ENCODE assay signal across 8 cellular contexts in the genomic region with DNA sequence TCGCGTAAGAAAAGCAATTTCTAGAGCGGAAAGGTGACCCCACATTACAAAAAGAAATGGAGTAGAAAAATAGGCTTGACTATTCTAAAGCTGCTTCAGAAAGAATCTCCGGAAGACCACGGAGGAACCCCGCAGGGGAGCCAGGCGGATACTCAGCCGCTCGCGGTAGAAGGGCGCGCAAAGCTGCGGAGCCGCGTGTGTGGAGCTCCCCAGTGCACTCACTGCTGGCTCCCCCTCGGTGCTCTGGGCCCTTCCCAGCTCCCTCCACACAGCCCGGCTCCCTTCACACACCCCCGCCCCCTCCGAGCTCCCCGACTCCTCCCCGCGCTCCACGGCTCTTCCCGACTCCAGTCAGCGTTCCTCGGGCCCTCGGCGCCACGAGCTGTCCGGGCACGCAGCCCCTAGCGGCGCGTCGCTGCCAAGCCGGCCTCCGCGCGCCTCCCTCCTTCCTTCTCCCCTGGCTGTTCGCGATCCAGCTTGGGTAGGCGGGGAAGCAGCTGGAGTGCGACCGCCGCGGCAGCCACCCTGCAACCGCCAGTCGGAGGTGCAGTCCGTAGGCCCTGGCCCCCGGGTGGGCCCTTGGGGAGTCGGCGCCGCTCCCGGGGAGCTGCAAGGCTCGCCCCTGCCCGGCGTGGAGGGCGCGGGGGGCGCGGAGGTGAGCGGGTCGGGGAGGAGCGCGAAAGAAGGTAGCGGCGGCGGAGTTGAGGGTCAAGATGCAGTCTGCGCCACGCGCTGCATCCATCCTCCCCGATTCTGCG. TPM values are rescaled to one million over a fixed set of nuclear protein-coding genes. Genes with fewer than 3 reads are reported as not detected.
DNase-seq lines count a peak whose midpoint lies in the region; ATAC-seq, FAIRE-seq and TF ChIP-seq lines count a peak whose summit lies in the region.

A gene (plus strand): TSS at position 350 of the 758 bp plus-strand sequence. CDS start 13,343 bp downstream, outside the sequence.

- CTCF ChIA-PET in K562 (lab: Yijun Ruan, JAX; ENCODE audit: low intra/inter-chr PET ratio), result no interaction called here

- H3K27me3 ChIP-seq in K562 (ENCODE audit: control insufficient read depth in 2 of 2, insufficient read depth in 2 of 2, low read length in 2 of 2) (peaks cover 15% of the 10 kb centered on the region in 2 experiments; a peak in 4 of 5 replicates), rectal smooth muscle tissue (ENCODE audit: control insufficient read depth, insufficient read depth, low read length) (no peaks in the 10 kb centered on the region)
- no peaks in the 10 kb centered on the region for H3K27me3 ChIP-seq in effector memory CD4-positive, alpha-beta T cell (replicated peaks; ENCODE audit: control insufficient read depth, insufficient read depth, low read length, poor library complexity, severe bottlenecking)

- H3K4me2 ChIP-seq in K562 (ENCODE audit: insufficient read depth, low read length), result no peak within 1 kb of the TSS

- H3K9ac ChIP-seq in K562 (ENCODE audit: insufficient read depth in 1 of 2, low read depth in 2 of 2, low read length in 2 of 2) (no peak within 1 kb of the TSS), rectal smooth muscle tissue (ENCODE audit: low read length) (peak within 1 kb of the TSS; percentile 45)

- no peak for TF ChIP-seq EP300 in K562 (IDR thresholded peaks at IDR 0.05; ENCODE audit: low read length)

- no peak for TF ChIP-seq RAD21 in K562 (CRISPR knock-in tag; conservative IDR thresholded peaks at IDR 0.05 in 1 of 2, IDR thresholded peaks at IDR 0.05 in 1 of 2)

- peak within 1 kb of the TSS; percentile 41 for H2AFZ ChIP-seq in K562 (ENCODE audit: low read depth, low read length)

- H3K4me1 ChIP-seq in K562 (replicated peaks in 1 of 2; ENCODE audit: control insufficient read depth in 2 of 2, insufficient read depth in 2 of 2, low read length in 2 of 2) (peaks cover 0 to 10% of the 10 kb centered on the region in 2 experiments; a peak in 2 of 5 replicates), rectal smooth muscle tissue (ENCODE audit: control insufficient read depth, insufficient read depth, low read length) (no peaks in the 10 kb centered on the region)
- H3K4me1 ChIP-seq in effector memory CD4-positive, alpha-beta T cell (ENCODE audit: control insufficient read depth, insufficient read depth, low read length, poor library complexity, severe bottlenecking), result no peaks in the 10 kb centered on the region

- no peak within 1 kb of the TSS; the same call in 1 of the 2 replicates for H3K4me3 ChIP-seq in K562
- peak within 1 kb of the TSS; percentile 74 for H3K4me3 ChIP-seq in rectal smooth muscle tissue (ENCODE audit: low read length)
- no peak within 1 kb of the TSS for H3K4me3 ChIP-seq in effector memory CD4-positive, alpha-beta T cell (ENCODE audit: insufficient read depth, low read depth, low read length, poor library complexity, severe bottlenecking)

- peak; percentile 91 for ATAC-seq in GM19467 (IDR thresholded peaks at IDR 0.05; ENCODE audit: unreplicated experiment)
- ATAC-seq in HG03521 (IDR thresholded peaks at IDR 0.05; ENCODE audit: unreplicated experiment), result peak; percentile 88
- peak; percentile 97 for ATAC-seq in K562

- BruUV-seq in K562 (replicated peaks; lab: Mats Ljungman, UMichigan), result no TSS peak

- TF ChIP-seq CTCF in K562 (IDR thresholded peaks at IDR 0.05 in 2 of 3, conservative IDR thresholded peaks at IDR 0.05 in 1 of 3; ENCODE audit: insufficient read depth in 2 of 3, low read depth in 1 of 3, low read length in 3 of 3), result peak in 1 of 3 experiments; percentile 46; a peak in 2 of 6 replicates

- no peaks in the 10 kb centered on the region for H3K9me1 ChIP-seq in K562 (ENCODE audit: control insufficient read depth, insufficient read depth, low read length)

- in situ Hi-C loops in K562 (cut with MboI), result no loop called here

- no peaks in the 10 kb centered on the region for H3K9me3 ChIP-seq in K562 (replicated peaks; ENCODE audit: control insufficient read depth, insufficient read depth, low read depth, low read length)
- no peaks in the 10 kb centered on the region for H3K9me3 ChIP-seq in effector memory CD4-positive, alpha-beta T cell (ENCODE audit: control insufficient read depth, low read length)

- TF ChIP-seq POLR2A in K562 (conservative IDR thresholded peaks at IDR 0.05), result no peak

- DNase-seq in DMS114 treated with DMSO at 0.1 percent for 48 hours (lab: John Stamatoyannopoulos, UW; ENCODE audit: unreplicated experiment) (peak; percentile 73), NOMO-1 (lab: John Stamatoyannopoulos, UW; ENCODE audit: unreplicated experiment in 2 of 2) (peak; percentile 90), K562 (ENCODE audit: extremely low read depth in 1 of 4, low spot score in 3 of 4) (peak in 3 of 4 experiments; percentile 13 to 46 (median 34)), hypothalamus (lab: John Stamatoyannopoulos, UW) (peak; percentile 10 to 90 (median 65))
- no peak for DNase-seq in effector memory CD4-positive, alpha-beta T cell

- H4K20me1 ChIP-seq in K562 (replicated peaks; ENCODE audit: control insufficient read depth, insufficient read depth, low read length), result no peaks in the 10 kb centered on the region

- no peaks in the 10 kb centered on the region for H3K36me3 ChIP-seq in K562 (ENCODE audit: control insufficient read depth, insufficient read depth, low read length)
- H3K36me3 ChIP-seq in rectal smooth muscle tissue (ENCODE audit: control insufficient read depth, insufficient read depth, low read length), result no peaks in the 10 kb centered on the region
- no peaks in the 10 kb centered on the region for H3K36me3 ChIP-seq in effector memory CD4-positive, alpha-beta T cell (ENCODE audit: control insufficient read depth, insufficient read depth, low read length)

- H3K27ac ChIP-seq in K562 (ENCODE audit: extremely low read depth, low read depth, low read length), result no peak within 1 kb of the TSS
- H3K27ac ChIP-seq in rectal smooth muscle tissue (ENCODE audit: low read depth, low read length), result peak within 1 kb of the TSS; percentile 87
- H3K27ac ChIP-seq in effector memory CD4-positive, alpha-beta T cell (ENCODE audit: insufficient read depth, low read length, poor library complexity, severe bottlenecking), result no peak within 1 kb of the TSS

- H3K79me2 ChIP-seq in K562 (ENCODE audit: control insufficient read depth, insufficient read depth, low read length), result no peaks in the 10 kb centered on the region

- intact Hi-C loops in K562 (cut with micrococcal nuclease), result no loop called here

- FAIRE-seq in K562 (lab: Jason Lieb, UNC), result no peak

- POLR2A ChIA-PET in K562 (lab: Yijun Ruan, JAX), result interaction anchor here (0.6 kb wide), 1 partner anchor 30 kb away, joined by 3 read pairs; no protein-coding TSS in a partner anchor

- 10% methylated on average over 54 of the region's 73 CpGs for WGBS in K562 (ENCODE audit: insufficient coverage, low coverage, missing lambda C conversion rate)

TF ChIP-seq in K562, 482 proteins besides CTCF, POLR2A, EP300 and RAD21 (continues in another document):
- TF ChIP-seq, protein P1, sequence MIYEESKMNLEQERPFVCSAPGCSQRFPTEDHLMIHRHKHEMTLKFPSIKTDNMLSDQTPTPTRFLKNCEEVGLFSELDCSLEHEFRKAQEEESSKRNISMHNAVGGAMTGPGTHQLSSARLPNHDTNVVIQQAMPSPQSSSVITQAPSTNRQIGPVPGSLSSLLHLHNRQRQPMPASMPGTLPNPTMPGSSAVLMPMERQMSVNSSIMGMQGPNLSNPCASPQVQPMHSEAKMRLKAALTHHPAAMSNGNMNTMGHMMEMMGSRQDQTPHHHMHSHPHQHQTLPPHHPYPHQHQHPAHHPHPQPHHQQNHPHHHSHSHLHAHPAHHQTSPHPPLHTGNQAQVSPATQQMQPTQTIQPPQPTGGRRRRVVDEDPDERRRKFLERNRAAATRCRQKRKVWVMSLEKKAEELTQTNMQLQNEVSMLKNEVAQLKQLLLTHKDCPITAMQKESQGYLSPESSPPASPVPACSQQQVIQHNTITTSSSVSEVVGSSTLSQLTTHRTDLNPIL (CRISPR knock-in tag; IDR thresholded peaks at IDR 0.05), result no peak
- no peak for TF ChIP-seq TAL1 (IDR thresholded peaks at IDR 0.05)
- TF ChIP-seq, protein P2, sequence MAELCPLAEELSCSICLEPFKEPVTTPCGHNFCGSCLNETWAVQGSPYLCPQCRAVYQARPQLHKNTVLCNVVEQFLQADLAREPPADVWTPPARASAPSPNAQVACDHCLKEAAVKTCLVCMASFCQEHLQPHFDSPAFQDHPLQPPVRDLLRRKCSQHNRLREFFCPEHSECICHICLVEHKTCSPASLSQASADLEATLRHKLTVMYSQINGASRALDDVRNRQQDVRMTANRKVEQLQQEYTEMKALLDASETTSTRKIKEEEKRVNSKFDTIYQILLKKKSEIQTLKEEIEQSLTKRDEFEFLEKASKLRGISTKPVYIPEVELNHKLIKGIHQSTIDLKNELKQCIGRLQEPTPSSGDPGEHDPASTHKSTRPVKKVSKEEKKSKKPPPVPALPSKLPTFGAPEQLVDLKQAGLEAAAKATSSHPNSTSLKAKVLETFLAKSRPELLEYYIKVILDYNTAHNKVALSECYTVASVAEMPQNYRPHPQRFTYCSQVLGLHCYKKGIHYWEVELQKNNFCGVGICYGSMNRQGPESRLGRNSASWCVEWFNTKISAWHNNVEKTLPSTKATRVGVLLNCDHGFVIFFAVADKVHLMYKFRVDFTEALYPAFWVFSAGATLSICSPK (IDR thresholded peaks at IDR 0.05; ENCODE audit: borderline replicate concordance), result no peak
- TF ChIP-seq TAF7 (tag; IDR thresholded peaks at IDR 0.05), result no peak
- no peak for TF ChIP-seq YY1 (IDR thresholded peaks at IDR 0.05; ENCODE audit: borderline replicate concordance in 1 of 3, control insufficient read depth in 1 of 3, extremely low read depth in 1 of 3, insufficient read depth in 3 of 3, insufficient read length in 1 of 3, insufficient replicate concordance in 2 of 3, low read depth in 1 of 3, low read length in 2 of 3)
- TF ChIP-seq ARID2 (IDR thresholded peaks at IDR 0.05), result no peak

RNA-seq across cellular contexts. Expression of the gene that starts here (rescaled TPM):
- not detected in 2 replicates for total RNA-seq in K562 (2011; cell fraction: chromatin; rRNA removed; ENCODE audit: low replicate concordance)
- total RNA-seq in K562 (2011; cell fraction: nucleolus; rRNA removed), result not detected in 2 replicates
- total RNA-seq in K562 (2011; cell fraction: nucleoplasm; rRNA removed), result not detected in 2 replicates
- not detected in 2 replicates for total RNA-seq in K562 (2014; rRNA removed)
- total RNA-seq in K562 (2014; rRNA removed; fragmentation: Illumina TruSeq; extraction: Trizol), result not detected in 2 replicates
- not detected in 2 replicates for total RNA-seq in K562 (2015; rRNA removed; fragmentation: Illumina TruSeq; extraction: Trizol)
- total RNA-seq in K562 (2021), result 0.02 and 0.04 TPM in 2 replicates
- polyA plus RNA-seq in K562 (2011; rRNA removed), result not detected in 2 replicates
- polyA plus RNA-seq in K562 (2011; cell fraction: cytosol; rRNA removed), result not detected in 2 replicates
- polyA plus RNA-seq in K562 (2011; cell fraction: nucleus; rRNA removed), result not detected in 2 replicates
- polyA plus RNA-seq in K562 (2012), result 0.03 and 0.10 TPM in 2 replicates
- polyA plus RNA-seq in K562 (2014; fragmentation: Illumina TruSeq; extraction: Trizol), result not detected in 2 replicates
- under 1 TPM in 1 of 2 experiments, not detected in 1; 0.03 TPM for polyA plus RNA-seq in K562 (2014; fragmentation: Nextera tagmentation; extraction: Ambion mirVana)
- polyA plus RNA-seq in K562 (2014; rRNA removed), result not detected in 2 replicates
- not detected in 2 replicates for polyA minus RNA-seq in K562 (2011; rRNA and poly(A)+ RNA removed)
- polyA minus RNA-seq in K562 (2011; cell fraction: cytosol; rRNA and poly(A)+ RNA removed), result not detected in 2 replicates
- under 0.01 TPM in 1 of 2 replicates, not detected in the other for polyA minus RNA-seq in K562 (2011; cell fraction: nucleus; rRNA and poly(A)+ RNA removed)

Comparison
In these comparisons a context has a peak if more than half of its experiments do, and no peak if none do; other contexts are left out.
1. Peak in DNase-seq and ATAC-seq in K562; RNA of the gene not detected or under 1 TPM.
2. DNase-seq: peak in DMS114 treated with DMSO at 0.1 percent for 48 hours (single experiment), NOMO-1 (2 of 2) and hypothalamus (51 of 51); none in effector memory CD4-positive, alpha-beta T cell (0 of 3).
3. Peak in every context shown above with its lines, with median percentiles within 50 percentile points of each other: ATAC-seq.